ENCODE assay signal across 20 cellular contexts in genomic region chr20:60999256-60999655, GRCh38.
DNase-seq lines count a peak whose midpoint lies in the region; ATAC-seq and TF ChIP-seq lines count a peak whose summit lies in the region.
"Had no signal": no experiment of that assay in that cellular context is flagged by ENCODE, and none has a peak within 500 bp of the region (broad histone marks: within the 10 kb centered on the region; RNA-seq: fewer than 3 reads in every experiment).

No MANE protein-coding gene starts in this region.

- peaks cover 27% of the 10 kb centered on the region for H3K4me1 ChIP-seq in KMS-11 (ENCODE audit: low read depth, poor library complexity, severe bottlenecking)
- H3K4me1 ChIP-seq in adipocyte (ENCODE audit: control insufficient read depth, insufficient read depth, low read length): no peaks in the 10 kb centered on the region

- H3K27ac ChIP-seq in KMS-11: peak overlapping the region; percentile 17; the same call in 1 of the 2 replicates

- peak; percentile 23 for DNase-seq in AG09309 (ENCODE audit: low read depth)
- peak; percentile 0 for DNase-seq in adipocyte (ENCODE audit: low read depth)
- peak; percentile 79 for DNase-seq in fibroblast of the conjunctiva (ENCODE audit: low read depth)
- no peak for DNase-seq in stimulated activated naive B cell treated with anti-CD40 and anti-IgM and Interleukin-4, amounts not matched to agents 10 μg/mL and 1 μg/mL and 100 μg/mL, for 72 hours
- no peak for DNase-seq in DMS153 treated with DMSO at 0.1 percent for 48 hours (lab: John Stamatoyannopoulos, UW; ENCODE audit: unreplicated experiment)
- DNase-seq in middle frontal gyrus (ENCODE audit: extremely low spot score, low spot score): no peak
- DNase-seq: C1 segment of cervical spinal cord; CD8-positive, alpha-beta memory T cell; DMS79 treated with DMSO at 0.1 percent for 48 hours; MV-4-11; NCI-H1417; NCI-H187; NCI-H345; NCI-H526; SHP77; SK-N-SH; T-cell had no signal

- H3K9ac ChIP-seq in KMS-11 (no peak overlapping the region), adipocyte (ENCODE audit: low read length) (no peak overlapping the region)
- H3K9ac ChIP-seq: SK-N-SH had no signal

- H3K27me3 Mint-ChIP-seq in stimulated activated naive B cell treated with anti-CD40 and anti-IgM and Interleukin-4, amounts not matched to agents 10 μg/mL and 1 μg/mL and 100 μg/mL, for 72 hours: no peaks in the 10 kb centered on the region

- ATAC-seq in stimulated activated naive B cell treated with anti-CD40 and anti-IgM and Interleukin-4, amounts not matched to agents 10 μg/mL and 1 μg/mL and 100 μg/mL, for 72 hours (replicated peaks): no peak
- ATAC-seq in HG02973 (IDR thresholded peaks at IDR 0.05; ENCODE audit: unreplicated experiment): no peak
- ATAC-seq: K562, T-cell had no signal

- H2AFZ ChIP-seq in KMS-11 (ENCODE audit: low read depth): no peak overlapping the region

- TF ChIP-seq CTCF in AG09309 (IDR thresholded peaks at IDR 0.05; ENCODE audit: control insufficient read depth, insufficient read depth, low read depth, low read length, missing control alignments): no peak
- no peak for TF ChIP-seq CTCF in KMS-11 (conservative IDR thresholded peaks at IDR 0.05; ENCODE audit: low read depth, low read length)

- peak overlapping the region; percentile 49 for H3K4me2 ChIP-seq in KMS-11
- H3K4me2 ChIP-seq: SK-N-SH had no signal

- H3K4me3 ChIP-seq in AG09309 (ENCODE audit: control insufficient read depth, low read depth, low read length): no peak overlapping the region
- H3K4me3 ChIP-seq in KMS-11 (IDR thresholded peaks at IDR 0.05; ENCODE audit: insufficient read depth, low read depth, low read length): no peak overlapping the region
- no peak overlapping the region for H3K4me3 ChIP-seq in adipocyte (ENCODE audit: low read length)
- H3K4me3 ChIP-seq: K562 had no signal

- no peaks in the 10 kb centered on the region for H3K79me2 ChIP-seq in KMS-11 (ENCODE audit: insufficient read depth, low read depth)

- no peaks in the 10 kb centered on the region for H3K9me3 ChIP-seq in adipocyte (ENCODE audit: control insufficient read depth, low read length)
- H3K9me3 ChIP-seq: SK-N-SH had no signal

- H3K4me1 Mint-ChIP-seq in stimulated activated naive B cell treated with anti-CD40 and anti-IgM and Interleukin-4, amounts not matched to agents 10 μg/mL and 1 μg/mL and 100 μg/mL, for 72 hours: no peaks in the 10 kb centered on the region
- H3K4me1 Mint-ChIP-seq: CD8-positive, alpha-beta memory T cell; T-cell had no signal

- no peaks in the 10 kb centered on the region for H3K9me3 Mint-ChIP-seq in stimulated activated naive B cell treated with anti-CD40 and anti-IgM and Interleukin-4, amounts not matched to agents 10 μg/mL and 1 μg/mL and 100 μg/mL, for 72 hours
- H3K9me3 Mint-ChIP-seq: CD8-positive, alpha-beta memory T cell; T-cell had no signal

- H3K36me3 Mint-ChIP-seq in stimulated activated naive B cell treated with anti-CD40 and anti-IgM and Interleukin-4, amounts not matched to agents 10 μg/mL and 1 μg/mL and 100 μg/mL, for 72 hours: no peaks in the 10 kb centered on the region
- H3K36me3 Mint-ChIP-seq: CD8-positive, alpha-beta memory T cell; T-cell had no signal

- H4K20me1 ChIP-seq in KMS-11 (ENCODE audit: insufficient read depth): no peaks in the 10 kb centered on the region

- no peaks in the 10 kb centered on the region for H3K27me3 ChIP-seq in KMS-11 (ENCODE audit: insufficient read depth, low read depth)
- peaks cover 12% of the 10 kb centered on the region for H3K27me3 ChIP-seq in adipocyte (replicated peaks; ENCODE audit: control insufficient read depth, insufficient read depth, low read length)

- H3K4me3 Mint-ChIP-seq in stimulated activated naive B cell treated with anti-CD40 and anti-IgM and Interleukin-4, amounts not matched to agents 10 μg/mL and 1 μg/mL and 100 μg/mL, for 72 hours: no peak overlapping the region
- H3K4me3 Mint-ChIP-seq: CD8-positive, alpha-beta memory T cell; T-cell had no signal

- H3K36me3 ChIP-seq in KMS-11 (ENCODE audit: insufficient read depth): no peaks in the 10 kb centered on the region
- no peaks in the 10 kb centered on the region for H3K36me3 ChIP-seq in adipocyte (ENCODE audit: control insufficient read depth, insufficient read depth, low read length, severe bottlenecking)

- no peak overlapping the region for H3K27ac Mint-ChIP-seq in stimulated activated naive B cell treated with anti-CD40 and anti-IgM and Interleukin-4, amounts not matched to agents 10 μg/mL and 1 μg/mL and 100 μg/mL, for 72 hours
- H3K27ac Mint-ChIP-seq: CD8-positive, alpha-beta memory T cell; T-cell had no signal

Comparison
In these comparisons a context has a peak if more than half of its experiments do, and no peak if none do; other contexts are left out.
1. DNase-seq: peak in AG09309 (single experiment), adipocyte (single experiment) and fibroblast of the conjunctiva (single experiment); none in stimulated activated naive B cell treated with anti-CD40 and anti-IgM and Interleukin-4, amounts not matched to agents 10 μg/mL and 1 μg/mL and 100 μg/mL, for 72 hours (single experiment), DMS153 treated with DMSO at 0.1 percent for 48 hours (single experiment) and middle frontal gyrus (single experiment).